Comparison of ENCODE assay signal across 13 cellular contexts in the genomic region with DNA sequence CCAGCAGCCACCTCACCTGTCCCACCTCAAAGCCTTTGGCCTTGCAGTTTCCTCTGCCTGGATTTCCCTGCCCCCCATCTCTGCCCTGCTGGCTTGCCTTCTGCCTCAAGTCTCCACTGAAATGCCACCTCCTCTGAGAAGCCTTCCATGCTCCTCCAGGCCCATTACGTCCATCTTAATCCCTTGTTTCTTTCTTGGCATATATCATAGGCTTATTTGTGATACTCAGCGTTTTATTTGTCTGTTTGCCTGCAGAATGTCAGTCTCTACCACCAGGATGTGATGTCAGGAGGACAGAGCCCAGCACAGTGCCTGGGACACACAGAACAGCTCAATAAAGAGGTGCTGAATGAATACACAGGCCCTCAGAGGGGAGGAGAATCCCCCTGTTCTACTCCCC. TPM values are rescaled to one million over a fixed set of nuclear protein-coding genes. Genes with fewer than 3 reads are reported as not detected.
DNase-seq lines count a peak whose midpoint lies in the region; ATAC-seq and TF ChIP-seq lines count a peak whose summit lies in the region.
"Had no signal": no experiment of that assay in that cellular context is flagged by ENCODE, and none has a peak within 500 bp of the region (broad histone marks: within the 10 kb centered on the region; RNA-seq: fewer than 3 reads in every experiment).

No MANE protein-coding gene starts in this region.

- H3K9ac ChIP-seq in adipocyte (ENCODE audit: low read length) (peak overlapping the region; percentile 57), stomach smooth muscle (ENCODE audit: low read length in 2 of 2) (peak overlapping the region; percentile 44 to 73)

- H3K27me3 ChIP-seq in GM06990 (replicated peaks; ENCODE audit: control insufficient read depth, insufficient read depth, low read length) (no peaks in the 10 kb centered on the region), adipocyte (replicated peaks; ENCODE audit: control insufficient read depth, insufficient read depth, low read length) (no peaks in the 10 kb centered on the region), left lung (no peaks in the 10 kb centered on the region), stomach smooth muscle (ENCODE audit: control insufficient read depth in 1 of 2, insufficient read depth in 2 of 2, low read length in 2 of 2) (no peaks in the 10 kb centered on the region)

- peak overlapping the region; percentile 57 for H3K4me3 ChIP-seq in GM06990 (replicated peaks; ENCODE audit: low read depth, low read length)
- H3K4me3 ChIP-seq in adipocyte (ENCODE audit: low read length), result no peak overlapping the region
- no peak overlapping the region for H3K4me3 ChIP-seq in left lung
- H3K4me3 ChIP-seq in stomach smooth muscle (ENCODE audit: low read length in 2 of 2), result peak overlapping the region in 1 of 2 donors; percentile 54

- intact Hi-C loops in left lung (cut with DNase I) (no loop called here), posterior cingulate gyrus (cut with DNase I) (no loop called here)

- TF ChIP-seq CTCF in GM06990 (IDR thresholded peaks at IDR 0.05; ENCODE audit: insufficient read depth, low read length, poor library complexity, severe bottlenecking), result no peak
- no peak for TF ChIP-seq CTCF in left lung (IDR thresholded peaks at IDR 0.05)

- H3K4me1 ChIP-seq in adipocyte (ENCODE audit: control insufficient read depth, insufficient read depth, low read length), result peaks cover 62% of the 10 kb centered on the region
- peaks cover 29 to 54% of the 10 kb centered on the region in 2 donors for H3K4me1 ChIP-seq in left lung
- peaks cover 78% of the 10 kb centered on the region for H3K4me1 ChIP-seq in stomach smooth muscle (ENCODE audit: control insufficient read depth, insufficient read depth, low read length)

- no peaks in the 10 kb centered on the region for H3K36me3 ChIP-seq in GM06990 (ENCODE audit: control insufficient read depth, insufficient read depth, low read length)
- no peaks in the 10 kb centered on the region for H3K36me3 ChIP-seq in adipocyte (ENCODE audit: control insufficient read depth, insufficient read depth, low read length, severe bottlenecking)
- H3K36me3 ChIP-seq in left lung, result no peaks in the 10 kb centered on the region
- peaks cover 4 to 5% of the 10 kb centered on the region in 2 donors for H3K36me3 ChIP-seq in stomach smooth muscle (ENCODE audit: control insufficient read depth in 2 of 2, insufficient read depth in 2 of 2, low read length in 2 of 2)

- peak overlapping the region; percentile 65 to 73 for H3K27ac ChIP-seq in left lung
- H3K27ac ChIP-seq in stomach smooth muscle (ENCODE audit: low read length), result peak overlapping the region; percentile 92

- no peak for ATAC-seq in left lung
- ATAC-seq in GM21367 (IDR thresholded peaks at IDR 0.05; ENCODE audit: unreplicated experiment), result no peak

- H3K9me3 ChIP-seq in adipocyte (ENCODE audit: control insufficient read depth, low read length) (no peaks in the 10 kb centered on the region), left lung (peaks cover 0 to 4% of the 10 kb centered on the region in 2 donors), stomach smooth muscle (ENCODE audit: control insufficient read depth in 2 of 2, low read length in 2 of 2) (peaks cover 0 to 3% of the 10 kb centered on the region in 2 donors)

- DNase-seq in GM06990 (ENCODE audit: extremely low read depth, insufficient read length) (no peak), adipocyte (ENCODE audit: low read depth) (no peak), left lung (no peak), GM19240 (ENCODE audit: insufficient read length, low spot score) (no peak), GOT3 (lab: John Stamatoyannopoulos, UW) (no peak), posterior cingulate gyrus (no peak)
- DNase-seq: activated CD4-positive, alpha-beta T cell treated with anti-CD3 and anti-CD28 coated beads for 4 hours; central memory CD4-positive, alpha-beta T cell; DMS53; erythroblast; NCI-H2227 treated with DMSO at 0.1 percent for 48 hours had no signal

RNA-seq across cellular contexts. Expression of a gene that starts 24.4 kb away (rescaled TPM):
- under 1 TPM; 0.29 to 0.60 TPM for total RNA-seq in left lung
